In the genomic region with DNA sequence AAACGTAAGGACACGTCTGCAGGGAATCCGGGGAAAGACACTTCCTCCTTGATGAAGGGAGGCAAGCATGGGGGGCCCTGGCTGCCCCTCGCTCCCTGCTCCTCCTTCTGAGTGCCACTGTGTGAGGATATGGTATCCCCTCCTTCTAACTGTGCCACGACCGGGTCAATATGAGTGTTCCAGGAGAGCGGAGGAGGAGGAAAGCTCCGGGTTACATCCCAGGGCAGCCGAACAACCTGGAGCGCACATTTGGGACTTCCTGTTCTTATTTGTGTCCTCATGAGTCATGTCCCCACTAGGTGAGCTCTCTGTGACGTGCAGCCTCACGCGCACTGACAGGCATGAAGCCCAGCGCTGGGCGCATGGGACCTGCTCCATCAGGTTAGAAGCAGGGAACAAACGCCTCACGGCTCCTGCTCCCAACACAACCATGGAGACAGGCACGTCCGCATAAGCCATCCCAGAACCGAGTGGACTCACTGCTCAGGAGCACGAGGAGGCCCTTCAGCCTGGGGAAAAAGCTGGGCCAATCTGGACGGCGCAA, we compare ENCODE assay signal across 1 cellular context.
TF ChIP-seq lines count a peak whose summit lies in the region.

No MANE protein-coding gene starts in this region.

TF ChIP-seq in HepG2, 621 proteins besides CTCF, POLR2A, EP300 and RAD21 (continued from another document):
- TF ChIP-seq, protein P1, sequence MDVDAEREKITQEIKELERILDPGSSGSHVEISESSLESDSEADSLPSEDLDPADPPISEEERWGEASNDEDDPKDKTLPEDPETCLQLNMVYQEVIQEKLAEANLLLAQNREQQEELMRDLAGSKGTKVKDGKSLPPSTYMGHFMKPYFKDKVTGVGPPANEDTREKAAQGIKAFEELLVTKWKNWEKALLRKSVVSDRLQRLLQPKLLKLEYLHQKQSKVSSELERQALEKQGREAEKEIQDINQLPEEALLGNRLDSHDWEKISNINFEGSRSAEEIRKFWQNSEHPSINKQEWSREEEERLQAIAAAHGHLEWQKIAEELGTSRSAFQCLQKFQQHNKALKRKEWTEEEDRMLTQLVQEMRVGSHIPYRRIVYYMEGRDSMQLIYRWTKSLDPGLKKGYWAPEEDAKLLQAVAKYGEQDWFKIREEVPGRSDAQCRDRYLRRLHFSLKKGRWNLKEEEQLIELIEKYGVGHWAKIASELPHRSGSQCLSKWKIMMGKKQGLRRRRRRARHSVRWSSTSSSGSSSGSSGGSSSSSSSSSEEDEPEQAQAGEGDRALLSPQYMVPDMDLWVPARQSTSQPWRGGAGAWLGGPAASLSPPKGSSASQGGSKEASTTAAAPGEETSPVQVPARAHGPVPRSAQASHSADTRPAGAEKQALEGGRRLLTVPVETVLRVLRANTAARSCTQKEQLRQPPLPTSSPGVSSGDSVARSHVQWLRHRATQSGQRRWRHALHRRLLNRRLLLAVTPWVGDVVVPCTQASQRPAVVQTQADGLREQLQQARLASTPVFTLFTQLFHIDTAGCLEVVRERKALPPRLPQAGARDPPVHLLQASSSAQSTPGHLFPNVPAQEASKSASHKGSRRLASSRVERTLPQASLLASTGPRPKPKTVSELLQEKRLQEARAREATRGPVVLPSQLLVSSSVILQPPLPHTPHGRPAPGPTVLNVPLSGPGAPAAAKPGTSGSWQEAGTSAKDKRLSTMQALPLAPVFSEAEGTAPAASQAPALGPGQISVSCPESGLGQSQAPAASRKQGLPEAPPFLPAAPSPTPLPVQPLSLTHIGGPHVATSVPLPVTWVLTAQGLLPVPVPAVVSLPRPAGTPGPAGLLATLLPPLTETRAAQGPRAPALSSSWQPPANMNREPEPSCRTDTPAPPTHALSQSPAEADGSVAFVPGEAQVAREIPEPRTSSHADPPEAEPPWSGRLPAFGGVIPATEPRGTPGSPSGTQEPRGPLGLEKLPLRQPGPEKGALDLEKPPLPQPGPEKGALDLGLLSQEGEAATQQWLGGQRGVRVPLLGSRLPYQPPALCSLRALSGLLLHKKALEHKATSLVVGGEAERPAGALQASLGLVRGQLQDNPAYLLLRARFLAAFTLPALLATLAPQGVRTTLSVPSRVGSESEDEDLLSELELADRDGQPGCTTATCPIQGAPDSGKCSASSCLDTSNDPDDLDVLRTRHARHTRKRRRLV (CRISPR knock-in tag; IDR thresholded peaks at IDR 0.05), result no peak
